8 cellular contexts compared by ENCODE assay signal in the genomic region with DNA sequence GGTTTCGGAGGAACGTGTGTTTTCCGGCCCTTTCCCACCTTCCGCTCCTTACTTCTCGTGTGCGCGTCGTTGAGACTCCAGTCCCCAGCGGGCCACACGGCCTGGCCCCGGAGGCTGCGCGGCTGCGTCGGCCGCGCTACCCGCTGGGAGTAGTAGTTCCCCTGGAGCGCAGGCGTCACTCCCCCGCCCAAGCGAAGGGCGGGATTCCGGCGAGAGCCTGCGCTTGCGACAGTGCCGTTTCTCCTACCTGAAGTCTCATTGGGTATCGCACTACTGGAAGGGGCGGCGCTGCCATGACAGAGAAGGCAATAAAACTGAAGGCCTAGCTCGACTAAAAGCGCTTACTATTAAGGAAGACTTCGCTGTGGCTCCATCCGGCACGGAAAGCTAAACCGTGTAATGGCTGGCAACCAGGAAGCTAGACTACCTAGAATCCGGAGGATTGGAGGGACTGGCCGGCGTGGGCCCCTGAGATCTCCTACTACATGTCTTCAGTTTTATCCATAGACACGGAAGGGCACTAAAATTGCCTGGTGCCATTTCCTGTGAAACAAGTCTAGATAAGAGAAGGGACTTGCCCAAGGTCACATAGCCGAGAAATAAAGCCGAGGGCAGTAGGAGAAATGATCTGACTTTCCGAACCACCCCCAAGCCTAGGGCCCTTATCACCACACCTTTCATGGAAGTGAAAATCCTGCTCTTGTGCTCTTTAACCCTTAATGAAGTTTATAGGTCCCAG. TPM values are rescaled to one million over a fixed set of nuclear protein-coding genes. Genes with fewer than 3 reads are reported as not detected.
DNase-seq lines count a peak whose midpoint lies in the region; ATAC-seq, FAIRE-seq and TF ChIP-seq lines count a peak whose summit lies in the region.

No MANE protein-coding gene starts in this region.

- TF ChIP-seq POLR2A in H1 (IDR thresholded peaks at IDR 0.05; ENCODE audit: control extremely low read depth in 1 of 2, low read depth in 2 of 2, low read length in 2 of 2): peak in 1 of 2 experiments; percentile 77

- H4K5ac ChIP-seq in H1 (ENCODE audit: insufficient read length, low read depth, low read length): peak overlapping the region; percentile 89

- H3K23me2 ChIP-seq in H1 (ENCODE audit: low read depth, low read length): peaks cover 7% of the 10 kb centered on the region

- POLR2A ChIA-PET in Caco-2 (lab: Charles Lee) (interaction anchor here (1.0 to 1.5 kb wide), 4 partner anchors 18 to 358 kb away, joined by 3 to 5 read pairs (median 4); partner anchors contain the start of gene IPP), H1 (lab: Charles Lee; ENCODE audit: partially characterized antibody) (interaction anchor here (0.5 to 2.6 kb wide), 24 partner anchors 9 to 515 kb away, joined by 3 to 20 read pairs (median 4); partner anchors contain the start of genes CCDC163, CCDC17, MMACHC and NASP)

- no peaks in the 10 kb centered on the region for H3K27me3 ChIP-seq in Caco-2 (replicated peaks; ENCODE audit: control insufficient read depth, insufficient read depth, low read length)
- H3K27me3 ChIP-seq in H1 (replicated peaks in 1 of 4; ENCODE audit: control insufficient read depth in 3 of 4, extremely low read depth in 1 of 4, insufficient read depth in 3 of 4, low read length in 3 of 4): no peaks in the 10 kb centered on the region

- ATAC-seq in GM21381 (IDR thresholded peaks at IDR 0.05; ENCODE audit: unreplicated experiment) (peak; percentile 82), memory B cell (ENCODE audit: low read depth) (peak; percentile 78)
- ATAC-seq in activated CD8-positive, alpha-beta memory T cell treated with anti-CD3 and anti-CD28 coated beads, Interleukin-2, amount 10 ng/mL, durations not matched to agents 7 days and 5 days: peak; percentile 87

- H3K27me3 Mint-ChIP-seq in Caco-2 (ENCODE audit: insufficient read depth, unreplicated experiment): no peaks in the 10 kb centered on the region
- no peaks in the 10 kb centered on the region for H3K27me3 Mint-ChIP-seq in activated CD8-positive, alpha-beta memory T cell treated with anti-CD3 and anti-CD28 coated beads, Interleukin-2, amount 10 ng/mL, durations not matched to agents 7 days and 5 days
- H3K27me3 Mint-ChIP-seq in memory B cell: no peaks in the 10 kb centered on the region

- H3K4me1 ChIP-seq in Caco-2: no peaks in the 10 kb centered on the region
- peaks cover 0 to 2% (median 0%) of the 10 kb centered on the region in 4 experiments; a peak in 5 of 7 replicates for H3K4me1 ChIP-seq in H1 (replicated peaks in 1 of 4; ENCODE audit: control insufficient read depth in 3 of 4, insufficient read depth in 4 of 4, low read length in 3 of 4)

- H3K9me3 Mint-ChIP-seq in Caco-2 (ENCODE audit: unreplicated experiment): no peaks in the 10 kb centered on the region
- H3K9me3 Mint-ChIP-seq in activated CD8-positive, alpha-beta memory T cell treated with anti-CD3 and anti-CD28 coated beads, Interleukin-2, amount 10 ng/mL, durations not matched to agents 7 days and 5 days (ENCODE audit: low read depth): no peaks in the 10 kb centered on the region
- no peaks in the 10 kb centered on the region for H3K9me3 Mint-ChIP-seq in memory B cell

- H3K79me1 ChIP-seq in H1 (ENCODE audit: low read depth, low read length): no peaks in the 10 kb centered on the region

- H3K36me3 Mint-ChIP-seq in Caco-2 (ENCODE audit: insufficient read depth, unreplicated experiment) (peaks cover 34% of the 10 kb centered on the region), memory B cell (peaks cover 7% of the 10 kb centered on the region)
- H3K36me3 Mint-ChIP-seq in activated CD8-positive, alpha-beta memory T cell treated with anti-CD3 and anti-CD28 coated beads, Interleukin-2, amount 10 ng/mL, durations not matched to agents 7 days and 5 days: peaks cover 18% of the 10 kb centered on the region

- BruUV-seq in Caco-2 (replicated peaks; lab: Mats Ljungman, UMichigan): TSS peak; percentile 86

- peak overlapping the region; percentile 87 to 97 for H3K4me2 ChIP-seq in H1 (ENCODE audit: insufficient read depth in 1 of 2, low read depth in 2 of 2, low read length in 2 of 2)

- TF ChIP-seq CTCF in Caco-2 (IDR thresholded peaks at IDR 0.05; ENCODE audit: insufficient read depth in 1 of 2, low read depth in 1 of 2, low read length in 1 of 2, severe bottlenecking in 1 of 2, unreplicated experiment in 1 of 2) (no peak), H1 (IDR thresholded peaks at IDR 0.05; ENCODE audit: control extremely low read depth in 1 of 3, insufficient read depth in 1 of 3, low read depth in 1 of 3, low read length in 3 of 3) (0 out of 4 replicates have a peak, but pooled peaks of 1 of the 3 experiments have one; percentile 0)

- peak overlapping the region; percentile 95; the same call in 1 of the 2 replicates for H4K8ac ChIP-seq in H1 (ENCODE audit: extremely low read depth, insufficient read depth, low read length)

- H3K56ac ChIP-seq in H1 (replicated peaks; ENCODE audit: insufficient read length, low read depth, low read length): peak overlapping the region; percentile 88

- no peak overlapping the region for H3K23ac ChIP-seq in H1 (ENCODE audit: insufficient read length)

- H3K27ac ChIP-seq in H1 (ENCODE audit: low read depth, low read length): peak overlapping the region; percentile 93

- peak overlapping the region; percentile 86 for H3K27ac Mint-ChIP-seq in Caco-2 (ENCODE audit: unreplicated experiment)
- peak overlapping the region; percentile 98 for H3K27ac Mint-ChIP-seq in activated CD8-positive, alpha-beta memory T cell treated with anti-CD3 and anti-CD28 coated beads, Interleukin-2, amount 10 ng/mL, durations not matched to agents 7 days and 5 days
- peak overlapping the region; percentile 97 for H3K27ac Mint-ChIP-seq in memory B cell

- H3K4ac ChIP-seq in H1 (replicated peaks; ENCODE audit: insufficient read length, low read depth, low read length): no peak overlapping the region

- peaks cover 2 to 3% of the 10 kb centered on the region in 2 experiments for H4K20me1 ChIP-seq in H1 (replicated peaks in 1 of 2; ENCODE audit: control insufficient read depth in 1 of 2, insufficient read depth in 2 of 2, low read length in 2 of 2)

- DNase-seq in Caco-2: peak; percentile 95 to 97
- DNase-seq in HTR-8/SVneo (ENCODE audit: insufficient read length, low spot score): peak; percentile 91
- DNase-seq in NOMO-1 treated with DMSO at 0.1 percent for 48 hours (lab: John Stamatoyannopoulos, UW; ENCODE audit: unreplicated experiment): peak; percentile 99
- peak; percentile 99 for DNase-seq in activated CD8-positive, alpha-beta memory T cell treated with anti-CD3 and anti-CD28 coated beads, Interleukin-2, amount 10 ng/mL, durations not matched to agents 7 days and 5 days
- DNase-seq in H1 (ENCODE audit: low read depth in 1 of 2, low spot score in 2 of 2): peak; percentile 90 to 96
- peak; percentile 83 to 94 for DNase-seq in memory B cell (ENCODE audit: low spot score in 2 of 2)
- peak; percentile 88 for DNase-seq in stimulated activated CD8-positive, alpha-beta memory T cell treated with anti-CD3 and anti-CD28 coated beads, Interleukin-12 subunit alpha, Interleukin-12 subunit beta, amount 100 ng/mL, for 24 hours (ENCODE audit: extremely low read depth)

- H3K4me3 Mint-ChIP-seq in Caco-2 (ENCODE audit: unreplicated experiment) (peak overlapping the region; percentile 84), memory B cell (peak overlapping the region; percentile 100)
- peak overlapping the region; percentile 91 for H3K4me3 Mint-ChIP-seq in activated CD8-positive, alpha-beta memory T cell treated with anti-CD3 and anti-CD28 coated beads, Interleukin-2, amount 10 ng/mL, durations not matched to agents 7 days and 5 days

- WGBS in H1 (ENCODE audit: extremely low coverage in 1 of 2, insufficient coverage in 1 of 2, insufficient read length in 1 of 2, insufficient replicate concordance in 2 of 2, low coverage in 1 of 2, low lambda C conversion rate in 2 of 2, missing lambda C conversion rate in 1 of 2), 2 experiments: 6% methylated on average over 35 of the region's 44 CpGs; no CpG with 5 or more reads in 1 of the 2 experiments

- H2BK20ac ChIP-seq in H1 (ENCODE audit: low read length): no peak overlapping the region

- H3K4me3 ChIP-seq in Caco-2 (ENCODE audit: low read depth, low read length): peak overlapping the region; percentile 77
- peak overlapping the region; percentile 96 to 99 (median 98) for H3K4me3 ChIP-seq in H1 (ENCODE audit: extremely low read depth in 1 of 4, insufficient read depth in 2 of 4, low read depth in 3 of 4, low read length in 4 of 4)

- H3K9ac ChIP-seq in H1 (replicated peaks in 1 of 4; ENCODE audit: extremely low read depth in 1 of 4, low read depth in 3 of 4, low read length in 3 of 4): peak overlapping the region; percentile 67 to 99 (median 97)

- H2BK15ac ChIP-seq in H1 (ENCODE audit: low read length): no peak overlapping the region

- H3K4me1 Mint-ChIP-seq in Caco-2 (ENCODE audit: low read depth, unreplicated experiment) (no peaks in the 10 kb centered on the region), memory B cell (peaks cover 15% of the 10 kb centered on the region)
- peaks cover 33% of the 10 kb centered on the region for H3K4me1 Mint-ChIP-seq in activated CD8-positive, alpha-beta memory T cell treated with anti-CD3 and anti-CD28 coated beads, Interleukin-2, amount 10 ng/mL, durations not matched to agents 7 days and 5 days

- H2BK120ac ChIP-seq in H1 (replicated peaks; ENCODE audit: low read depth, low read length): no peak overlapping the region

- H3K36me3 ChIP-seq in Caco-2 (ENCODE audit: control insufficient read depth, insufficient read depth, low read length) (no peaks in the 10 kb centered on the region), H1 (ENCODE audit: control insufficient read depth in 2 of 4, insufficient read depth in 4 of 4, low read length in 3 of 4) (peaks cover 0 to 9% (median under 1%) of the 10 kb centered on the region in 4 experiments; a peak in 3 of 8 replicates)

- peak overlapping the region; percentile 94 for H4K91ac ChIP-seq in H1 (replicated peaks; ENCODE audit: insufficient read length, low read length)

- 0 out of 3 replicates have a peak, but pooled peaks of 1 of the 2 experiments have one; percentile 4 for TF ChIP-seq EP300 in H1 (IDR thresholded peaks at IDR 0.05; ENCODE audit: borderline replicate concordance in 1 of 2, low read depth in 2 of 2, low read length in 2 of 2)

- intact Hi-C loops in Caco-2 (cut with micrococcal nuclease; ENCODE audit: unreplicated experiment): loop anchor here (1.0 to 10.0 kb wide), 4 partner anchors 63 to 192 kb away; partner anchors contain the start of genes IPP, NASP and TESK2

- H2AFZ ChIP-seq in H1 (ENCODE audit: low read length): peak overlapping the region; percentile 89

- H2BK12ac ChIP-seq in H1 (ENCODE audit: low read depth, low read length): peak overlapping the region; percentile 89; the same call in 1 of the 2 replicates

- FAIRE-seq in HTR-8/SVneo (lab: Jason Lieb, UNC) (no peak), H1 (lab: Jason Lieb, UNC) (peak; percentile 62)

- H3K9me3 ChIP-seq in Caco-2 (no peaks in the 10 kb centered on the region), H1 (ENCODE audit: insufficient read depth in 2 of 2, low read depth in 1 of 2, low read length in 1 of 2) (no peaks in the 10 kb centered on the region)

- CTCF ChIA-PET in Caco-2 (lab: Charles Lee) (no interaction called here), H1 (lab: Charles Lee; ENCODE audit: partially characterized antibody) (no interaction called here)
- CTCF ChIA-PET in activated CD8-positive, alpha-beta memory T cell treated with anti-CD3 and anti-CD28 coated beads, Interleukin-2, amount 10 ng/mL, durations not matched to agents 7 days and 5 days (lab: Charles Lee): interaction anchor here (1.0 to 1.8 kb wide), 6 partner anchors 7 to 557 kb away, joined by 3 to 5 read pairs (median 3); partner anchors contain the start of gene IPP

- no peak for TF ChIP-seq RAD21 in H1 (IDR thresholded peaks at IDR 0.05 in 1 of 2, conservative IDR thresholded peaks at IDR 0.05 in 1 of 2; ENCODE audit: low read depth in 2 of 2, low read length in 2 of 2)

- peaks cover 13 to 77% of the 10 kb centered on the region in 2 experiments for H3K79me2 ChIP-seq in H1 (ENCODE audit: control insufficient read depth in 1 of 2, insufficient read depth in 2 of 2, low read length in 2 of 2)

- H3K14ac ChIP-seq in H1 (ENCODE audit: insufficient read length): no peak overlapping the region

- no peak overlapping the region for H2AK5ac ChIP-seq in H1 (ENCODE audit: low read depth, low read length)

- peak overlapping the region; percentile 99 for H2BK5ac ChIP-seq in H1 (ENCODE audit: low read depth, low read length)

- peak overlapping the region; percentile 100 for H3K18ac ChIP-seq in H1 (ENCODE audit: extremely low read depth, low read length)

RNA-seq across cellular contexts. Expression of gene TMEM69, which starts 0.8 kb away (rescaled TPM):
- 21.5 and 29.3 TPM in 2 replicates for total RNA-seq in Caco-2 (2022)
- 10 to 100 TPM; 20.9 to 24.0 TPM for total RNA-seq in activated CD8-positive, alpha-beta memory T cell treated with anti-CD3 and anti-CD28 coated beads, Interleukin-2, amount 10 ng/mL, durations not matched to agents 7 days and 5 days
- total RNA-seq in H1 (2021; fragmentation: NEBNext Ultra II Directional; extraction: Animal tissue kit (Norgen Biotek cat#: 25700)): 39.0 and 44.4 TPM in 2 replicates
- polyA plus RNA-seq in H1 (2011; rRNA removed): 53.6 and 123 TPM in 2 replicates
- polyA plus RNA-seq in H1 (2011; cell fraction: cytosol; rRNA removed): 90.4 TPM
- polyA plus RNA-seq in H1 (2011; cell fraction: nucleus; rRNA removed): 32.2 TPM
- 48.4 to 65.3 TPM (median 51.9 TPM) in 4 replicates for polyA plus RNA-seq in H1 (2012, experiment 1 of 2)
- polyA plus RNA-seq in H1 (2012, experiment 2 of 2): 16.1 TPM
- 64.2 TPM for polyA plus RNA-seq in H1 (2013, experiment 1 of 2)
- polyA plus RNA-seq in H1 (2013, experiment 2 of 2): 64.4 TPM
- 76.8 and 91.5 TPM in 2 replicates for polyA minus RNA-seq in H1 (2011; rRNA and poly(A)+ RNA removed)
- polyA minus RNA-seq in H1 (2011; cell fraction: cytosol; rRNA and poly(A)+ RNA removed): 20.8 TPM
- 49.5 TPM for polyA minus RNA-seq in H1 (2011; cell fraction: nucleus; rRNA and poly(A)+ RNA removed)

RNA-seq across cellular contexts. Expression of gene GPBP1L1, which starts 0.8 kb away (rescaled TPM):
- 57.3 and 61.8 TPM in 2 replicates for total RNA-seq in Caco-2 (2022)
- total RNA-seq in activated CD8-positive, alpha-beta memory T cell treated with anti-CD3 and anti-CD28 coated beads, Interleukin-2, amount 10 ng/mL, durations not matched to agents 7 days and 5 days: 100 to 1,000 TPM; 110 to 111 TPM
- 119 and 126 TPM in 2 replicates for total RNA-seq in H1 (2021; fragmentation: NEBNext Ultra II Directional; extraction: Animal tissue kit (Norgen Biotek cat#: 25700))
- polyA plus RNA-seq in H1 (2011; rRNA removed): 46.6 and 70.1 TPM in 2 replicates
- 60.3 TPM for polyA plus RNA-seq in H1 (2011; cell fraction: cytosol; rRNA removed)
- polyA plus RNA-seq in H1 (2011; cell fraction: nucleus; rRNA removed): 55.3 TPM
- polyA plus RNA-seq in H1 (2012, experiment 1 of 2): 63.5 to 72.5 TPM (median 67.4 TPM) in 4 replicates
- 13.0 TPM for polyA plus RNA-seq in H1 (2012, experiment 2 of 2)
- polyA plus RNA-seq in H1 (2013, experiment 1 of 2): 65.3 TPM
- 63.8 TPM for polyA plus RNA-seq in H1 (2013, experiment 2 of 2)
- 113 and 115 TPM in 2 replicates for polyA minus RNA-seq in H1 (2011; rRNA and poly(A)+ RNA removed)
- polyA minus RNA-seq in H1 (2011; cell fraction: cytosol; rRNA and poly(A)+ RNA removed): 76.2 TPM
- polyA minus RNA-seq in H1 (2011; cell fraction: nucleus; rRNA and poly(A)+ RNA removed): 173 TPM

Comparison
In these comparisons a context has a peak if more than half of its experiments do, and no peak if none do; other contexts are left out.
1. Peak in every context shown above with its lines: DNase-seq, ATAC-seq, H3K4me3 ChIP-seq and H3K27ac ChIP-seq.